24 cellular contexts compared by ENCODE assay signal in genomic region chr14:91458612-91459011, GRCh38.
"Had no signal": no experiment of that assay in that cellular context is flagged by ENCODE, and none has a peak within 500 bp of the region (broad histone marks: within the 10 kb centered on the region; RNA-seq: fewer than 3 reads in every experiment).

No MANE protein-coding gene starts in this region.

- ATAC-seq: activated CD4-positive, CD25-positive, alpha-beta regulatory T cell treated with anti-CD3 and anti-CD28 coated beads, Interleukin-2, amount 50 U/mL, for 24 hours; effector memory CD8-positive, alpha-beta T cell; gastrocnemius medialis; left ventricle myocardium superior; right lobe of liver; stimulated activated memory B cell treated with anti-CD40 and anti-IgM and Interleukin-4, amounts not matched to agents 10 μg/mL and 1 μg/mL and 100 μg/mL, for 72 hours had no signal

- H3K27ac Mint-ChIP-seq: effector memory CD8-positive, alpha-beta T cell; memory B cell; stimulated activated memory B cell treated with anti-CD40 and anti-IgM and Interleukin-4, amounts not matched to agents 10 μg/mL and 1 μg/mL and 100 μg/mL, for 72 hours; type B pancreatic cell had no signal

- H3K4me1 ChIP-seq: colonic mucosa, esophagus muscularis mucosa, gastrocnemius medialis, right lobe of liver, vagina had no signal

- H3K27me3 ChIP-seq: colonic mucosa, dorsolateral prefrontal cortex, esophagus muscularis mucosa, gastrocnemius medialis, right lobe of liver, testis, vagina had no signal

- H3K9me3 ChIP-seq: colonic mucosa, esophagus muscularis mucosa, gastrocnemius medialis, right lobe of liver, testis, vagina had no signal

- H3K27me3 Mint-ChIP-seq: activated naive CD4-positive, alpha-beta T cell treated with anti-CD3 and anti-CD28 coated beads, Interleukin-2, amount 50 U/mL, for 24 hours; effector memory CD8-positive, alpha-beta T cell; memory B cell; stimulated activated memory B cell treated with anti-CD40 and anti-IgM and Interleukin-4, amounts not matched to agents 10 μg/mL and 1 μg/mL and 100 μg/mL, for 72 hours; type B pancreatic cell had no signal

- FAIRE-seq: bronchial epithelial cell, endothelial cell of umbilical vein had no signal

- DNase-seq: activated CD4-positive, alpha-beta T cell treated with anti-CD3 and anti-CD28 coated beads, Interleukin-2, amount 50 U/mL, for 1 hour; activated CD8-positive, alpha-beta memory T cell treated with anti-CD3 and anti-CD28 coated beads for 24 hours; activated effector memory CD4-positive, alpha-beta T cell treated with anti-CD3 and anti-CD28 coated beads, Interleukin-2, amount 50 U/mL, for 16 hours; colonic mucosa; dorsolateral prefrontal cortex; effector memory CD8-positive, alpha-beta T cell; gastrocnemius medialis; hypothalamus; left ventricle myocardium superior; occipital lobe; right lobe of liver; stimulated activated CD4-positive, alpha-beta T cell treated with anti-CD3 and anti-CD28 coated beads, Interleukin-2, amount 100 ng/mL, for 24 hours; testis had no signal

- H3K4me3 Mint-ChIP-seq: activated naive CD4-positive, alpha-beta T cell treated with anti-CD3 and anti-CD28 coated beads, Interleukin-2, amount 50 U/mL, for 24 hours; effector memory CD8-positive, alpha-beta T cell; memory B cell; neural crest cell; stimulated activated memory B cell treated with anti-CD40 and anti-IgM and Interleukin-4, amounts not matched to agents 10 μg/mL and 1 μg/mL and 100 μg/mL, for 72 hours; type B pancreatic cell had no signal

- H3K9me3 Mint-ChIP-seq: activated naive CD4-positive, alpha-beta T cell treated with anti-CD3 and anti-CD28 coated beads, Interleukin-2, amount 50 U/mL, for 24 hours; effector memory CD8-positive, alpha-beta T cell; memory B cell; neural crest cell; stimulated activated memory B cell treated with anti-CD40 and anti-IgM and Interleukin-4, amounts not matched to agents 10 μg/mL and 1 μg/mL and 100 μg/mL, for 72 hours; type B pancreatic cell had no signal

- H3K4me3 ChIP-seq: colonic mucosa, dorsolateral prefrontal cortex, esophagus muscularis mucosa, gastrocnemius medialis, right lobe of liver, skin epidermis, testis, vagina had no signal

- H3K27ac ChIP-seq: colonic mucosa, dorsolateral prefrontal cortex, esophagus muscularis mucosa, gastrocnemius medialis, right lobe of liver, skin epidermis, testis, vagina had no signal
